19 cellular contexts compared by ENCODE assay signal in the genomic region with DNA sequence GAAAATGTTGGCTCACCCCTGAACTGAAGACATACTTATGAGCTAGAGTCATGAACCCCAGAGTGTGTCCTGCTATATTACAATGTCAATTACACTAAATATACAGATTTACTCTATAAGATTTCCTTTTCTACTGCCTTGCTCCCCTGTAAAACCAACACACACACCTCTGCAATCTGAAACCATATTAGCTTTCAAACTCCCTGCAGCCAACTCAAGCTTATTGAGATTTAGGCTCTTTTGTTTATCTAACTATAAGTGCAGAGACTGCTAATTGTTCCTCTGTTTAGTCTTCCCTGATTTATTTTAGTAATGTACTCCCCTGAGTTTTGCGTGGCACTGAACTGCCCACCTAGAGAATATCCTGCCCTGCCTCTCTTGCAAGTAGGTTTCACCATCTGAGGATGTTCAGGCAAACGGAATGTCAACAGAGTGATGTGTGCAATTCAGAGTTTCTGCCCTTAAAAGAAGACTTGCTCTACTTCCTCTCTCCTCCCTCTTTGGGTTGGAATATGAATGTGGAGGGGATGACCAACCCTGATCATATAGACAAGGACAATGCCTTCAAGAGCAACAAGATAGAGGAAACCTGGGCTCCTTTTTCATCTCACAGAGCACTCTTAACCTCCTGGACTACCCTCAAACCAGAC. TPM values are rescaled to one million over a fixed set of nuclear protein-coding genes. Genes with fewer than 3 reads are reported as not detected.
DNase-seq lines count a peak whose midpoint lies in the region; ATAC-seq, FAIRE-seq and TF ChIP-seq lines count a peak whose summit lies in the region.
"Had no signal": no experiment of that assay in that cellular context is flagged by ENCODE, and none has a peak within 500 bp of the region (broad histone marks: within the 10 kb centered on the region; RNA-seq: fewer than 3 reads in every experiment).

No MANE protein-coding gene starts in this region.

- TF ChIP-seq CTCF in MM.1S (IDR thresholded peaks at IDR 0.05; ENCODE audit: low read length) = no peak
- TF ChIP-seq CTCF in fibroblast of pulmonary artery (IDR thresholded peaks at IDR 0.05; ENCODE audit: low read length, missing control alignments) = no peak

- FAIRE-seq in GM19239 (lab: Jason Lieb, UNC) = peak; percentile 74
- FAIRE-seq: H54, islet of Langerhans had no signal

- H3K27ac ChIP-seq in MM.1S (ENCODE audit: low read length) = no peak overlapping the region
- H3K27ac ChIP-seq: gastroesophageal sphincter, suprapubic skin had no signal

- DNase-seq in GM19239 (ENCODE audit: insufficient read length, low spot score) = no peak
- DNase-seq in HCEC 1CT = peak; percentile 84
- DNase-seq in MM.1S = no peak
- peak; percentile 49 for DNase-seq in fibroblast of pulmonary artery (ENCODE audit: low read depth)
- no peak for DNase-seq in NCI-H1048 (lab: John Stamatoyannopoulos, UW)
- no peak for DNase-seq in left ventricle myocardium superior
- DNase-seq in NCI-H2227 (lab: John Stamatoyannopoulos, UW; ENCODE audit: unreplicated experiment) = no peak
- DNase-seq in activated CD4-positive, alpha-beta T cell treated with anti-CD3 and anti-CD28 coated beads for 1 hour = no peak
- DNase-seq: activated CD4-positive, alpha-beta T cell treated with anti-CD3 and anti-CD28 coated beads for 4 hours; activated T-cell treated with anti-CD3 and anti-CD28 coated beads, Interleukin-2, amount 50 U/mL, for 1 hour; midbrain; NCI-H187; T-cell had no signal

- ATAC-seq in left ventricle myocardium superior = no peak
- ATAC-seq: gastroesophageal sphincter, T-cell had no signal

- no peak overlapping the region for H3K4me3 ChIP-seq in MM.1S (ENCODE audit: low read length)
- H3K4me3 ChIP-seq in fibroblast of pulmonary artery (replicated peaks; ENCODE audit: low read depth, low read length) = no peak overlapping the region
- H3K4me3 ChIP-seq: gastroesophageal sphincter, suprapubic skin had no signal

- H3K79me2 ChIP-seq in MM.1S (ENCODE audit: low read length) = no peaks in the 10 kb centered on the region

- intact Hi-C loops in left ventricle myocardium superior (cut with micrococcal nuclease) = no loop called here

- H4K20me1 ChIP-seq in MM.1S (ENCODE audit: insufficient read depth, low read length) = no peaks in the 10 kb centered on the region

- H3K36me3 ChIP-seq in MM.1S (replicated peaks; ENCODE audit: insufficient read depth, low read length) = no peaks in the 10 kb centered on the region
- H3K36me3 ChIP-seq: gastroesophageal sphincter, suprapubic skin had no signal

- H3K9me3 ChIP-seq in MM.1S (replicated peaks; ENCODE audit: insufficient read depth, low read length) = no peaks in the 10 kb centered on the region
- H3K9me3 ChIP-seq: gastroesophageal sphincter, suprapubic skin had no signal

- peaks cover 9% of the 10 kb centered on the region for H3F3A ChIP-seq in MM.1S (ENCODE audit: insufficient read depth, low read length)

- no peaks in the 10 kb centered on the region; the same call in 1 of the 2 replicates for H3K27me3 ChIP-seq in MM.1S (replicated peaks; ENCODE audit: insufficient read depth, low read length)
- H3K27me3 ChIP-seq: gastroesophageal sphincter, suprapubic skin had no signal

- H2AFZ ChIP-seq in MM.1S (ENCODE audit: low read length) = no peak overlapping the region

- no peaks in the 10 kb centered on the region for H3K9me2 ChIP-seq in MM.1S (replicated peaks; ENCODE audit: insufficient read depth, low read length)

- peak overlapping the region; percentile 32; the same call in 1 of the 2 replicates for H3K4me2 ChIP-seq in MM.1S (ENCODE audit: low read depth, low read length)

- H3K4me1 ChIP-seq in MM.1S (ENCODE audit: low read length) = peaks cover 17% of the 10 kb centered on the region; the same call in 1 of the 2 replicates
- H3K4me1 ChIP-seq: gastroesophageal sphincter, suprapubic skin had no signal

- H3K9ac ChIP-seq in MM.1S (ENCODE audit: low read length) = no peak overlapping the region

RNA-seq across cellular contexts. Expression of gene FAM216B, which starts 22.3 kb away (rescaled TPM):
- total RNA-seq in left ventricle myocardium superior = 4.4 TPM
- total RNA-seq: G401, gastroesophageal sphincter, osteocyte, suprapubic skin, T-cell had no signal

Comparison
In these comparisons a context has a peak if more than half of its experiments do, and no peak if none do; other contexts are left out.
1. DNase-seq: peak in HCEC 1CT (single experiment) and fibroblast of pulmonary artery (single experiment); none in GM19239 (single experiment), MM.1S (single experiment), NCI-H1048 (single experiment), left ventricle myocardium superior (single experiment), NCI-H2227 (single experiment) and activated CD4-positive, alpha-beta T cell treated with anti-CD3 and anti-CD28 coated beads for 1 hour (single experiment).